ENCODE assay signal across 10 cellular contexts in the genomic region with DNA sequence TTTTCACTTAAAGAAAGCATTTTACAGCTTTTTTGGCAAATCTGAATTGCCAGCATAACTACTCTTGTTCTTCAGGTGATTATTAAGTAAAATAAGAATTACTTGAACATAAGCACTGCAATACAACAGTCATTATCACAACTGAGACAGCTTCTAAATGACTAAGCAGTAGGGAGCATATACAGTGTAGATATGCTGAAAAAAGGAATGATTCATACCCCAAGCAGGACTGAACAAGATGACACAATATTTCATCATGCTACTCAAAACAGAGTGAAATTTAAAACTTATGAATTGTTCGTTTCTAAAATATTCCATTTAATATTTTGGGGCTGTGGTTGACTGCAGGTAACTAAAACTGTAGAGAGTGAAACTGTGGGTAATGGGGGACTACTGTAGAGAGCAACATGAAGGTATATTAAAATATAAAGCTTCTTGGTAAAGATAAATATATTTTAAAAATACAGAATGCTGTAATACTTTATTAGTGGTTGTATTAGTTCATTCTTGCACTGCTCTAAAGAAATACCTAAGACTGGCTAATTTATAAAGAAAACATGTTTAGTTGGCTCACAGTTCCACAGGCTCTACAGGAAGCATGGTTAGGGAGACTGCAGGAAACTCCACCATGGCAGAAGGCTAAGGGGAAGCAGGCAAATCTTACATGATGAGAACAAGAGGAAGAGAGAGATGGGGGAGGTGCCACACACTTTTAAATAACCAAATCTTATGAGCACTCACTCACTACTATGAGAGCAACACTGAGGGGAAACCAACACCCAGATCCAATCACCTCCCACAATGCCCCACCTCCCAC.
DNase-seq lines count a peak whose midpoint lies in the region; ATAC-seq, FAIRE-seq and TF ChIP-seq lines count a peak whose summit lies in the region.
"Had no signal": no experiment of that assay in that cellular context is flagged by ENCODE, and none has a peak within 500 bp of the region (broad histone marks: within the 10 kb centered on the region; RNA-seq: fewer than 3 reads in every experiment).

No MANE protein-coding gene starts in this region.

- peak overlapping the region; percentile 64 for H3K4me2 ChIP-seq in keratinocyte (ENCODE audit: control insufficient read depth, extremely low read depth, insufficient read depth, low read depth, low read length)

- dilution Hi-C loops in keratinocyte (cut with MboI; ENCODE audit: extremely low pct_ligation_motif_present, low sequenced_read_pairs) = loop anchor here (25.0 kb wide), 2 partner anchors 92 to 717 kb away; no protein-coding TSS in a partner anchor

- intact Hi-C loops in upper lobe of right lung (cut with DNase I) = no loop called here

- no peaks in the 10 kb centered on the region for H4K20me1 ChIP-seq in keratinocyte (ENCODE audit: control insufficient read depth, extremely low read depth, insufficient read depth, low read length)

- H3K4me1 ChIP-seq in keratinocyte (ENCODE audit: control insufficient read depth, extremely low read depth, insufficient read depth, low read length) (peaks cover 27% of the 10 kb centered on the region), upper lobe of right lung (no peaks in the 10 kb centered on the region)

- H3K27me3 ChIP-seq in keratinocyte (ENCODE audit: control insufficient read depth, extremely low read depth, insufficient read depth, low read length) (no peaks in the 10 kb centered on the region), upper lobe of right lung (no peaks in the 10 kb centered on the region)

- TF ChIP-seq CTCF in GM12865 (IDR thresholded peaks at IDR 0.05; ENCODE audit: insufficient read depth, low read depth, low read length, missing control alignments) (no peak), keratinocyte (optimal IDR thresholded peaks at IDR 0.05 in 1 of 3, IDR thresholded peaks at IDR 0.05 in 1 of 3, conservative IDR thresholded peaks at IDR 0.05 in 1 of 3; ENCODE audit: extremely low read depth in 1 of 3, insufficient read depth in 2 of 3, low read length in 3 of 3) (no peak), upper lobe of right lung (IDR thresholded peaks at IDR 0.05) (no peak)

- H3K9me3 ChIP-seq in keratinocyte (ENCODE audit: control insufficient read depth, low read depth, low read length) (no peaks in the 10 kb centered on the region), upper lobe of right lung (peaks cover 10% of the 10 kb centered on the region)

- peak; percentile 50 for ATAC-seq in HG02763 (IDR thresholded peaks at IDR 0.05; ENCODE audit: unreplicated experiment)
- no peak for ATAC-seq in upper lobe of right lung
- ATAC-seq in left lobe of liver = no peak
- no peak for ATAC-seq in HG02759 (IDR thresholded peaks at IDR 0.05; ENCODE audit: unreplicated experiment)

- peak overlapping the region; percentile 65 for H3K9ac ChIP-seq in keratinocyte (ENCODE audit: control insufficient read depth, extremely low read depth, insufficient read depth, low read length)

- H3K36me3 ChIP-seq in keratinocyte (ENCODE audit: control insufficient read depth in 2 of 2, extremely low read depth in 1 of 2, insufficient read depth in 2 of 2, low read length in 2 of 2) = no peaks in the 10 kb centered on the region
- no peaks in the 10 kb centered on the region for H3K36me3 ChIP-seq in upper lobe of right lung

- no peak overlapping the region for H3K4me3 ChIP-seq in GM12865 (ENCODE audit: low read depth, low read length)
- peak overlapping the region in 1 of 3 experiments; percentile 33 for H3K4me3 ChIP-seq in keratinocyte (ENCODE audit: control insufficient read depth in 2 of 3, extremely low read depth in 1 of 3, insufficient read depth in 2 of 3, low read depth in 1 of 3, low read length in 3 of 3)
- H3K4me3 ChIP-seq in upper lobe of right lung = no peak overlapping the region

- DNase-seq in GM12865 (ENCODE audit: low read depth) (peak; percentile 31), RKO (ENCODE audit: low spot score) (peak; percentile 84), keratinocyte (ENCODE audit: low read depth, low spot score) (peak; percentile 79), upper lobe of right lung (no peak), left lobe of liver (ENCODE audit: low spot score) (no peak), NCI-H446 (lab: John Stamatoyannopoulos, UW) (no peak)
- DNase-seq: aorta; stimulated activated CD4-positive, alpha-beta T cell treated with anti-CD3 and anti-CD28 coated beads, Interleukin-2, amount 100 ng/mL, for 24 hours had no signal

- H3K79me2 ChIP-seq in keratinocyte (ENCODE audit: control insufficient read depth, insufficient read depth, low read length) = no peaks in the 10 kb centered on the region

- H3K27ac ChIP-seq in keratinocyte (ENCODE audit: control insufficient read depth, insufficient read depth, low read length) (peak overlapping the region; percentile 97), upper lobe of right lung (no peak overlapping the region)

- H3K9me1 ChIP-seq in keratinocyte (ENCODE audit: control insufficient read depth, extremely low read depth, insufficient read depth, low read length) = no peaks in the 10 kb centered on the region

- peak overlapping the region; percentile 72 for H2AFZ ChIP-seq in keratinocyte (ENCODE audit: control insufficient read depth, low read length)

- peak; percentile 75 for FAIRE-seq in keratinocyte (lab: Jason Lieb, UNC)

Comparison
In these comparisons a context has a peak if more than half of its experiments do, and no peak if none do; other contexts are left out.
1. DNase-seq: peak in GM12865 (single experiment), RKO (single experiment) and keratinocyte (single experiment); none in upper lobe of right lung (single experiment), left lobe of liver (single experiment) and NCI-H446 (0 of 2).